ENCODE assay signal across 21 cellular contexts in the genomic region with DNA sequence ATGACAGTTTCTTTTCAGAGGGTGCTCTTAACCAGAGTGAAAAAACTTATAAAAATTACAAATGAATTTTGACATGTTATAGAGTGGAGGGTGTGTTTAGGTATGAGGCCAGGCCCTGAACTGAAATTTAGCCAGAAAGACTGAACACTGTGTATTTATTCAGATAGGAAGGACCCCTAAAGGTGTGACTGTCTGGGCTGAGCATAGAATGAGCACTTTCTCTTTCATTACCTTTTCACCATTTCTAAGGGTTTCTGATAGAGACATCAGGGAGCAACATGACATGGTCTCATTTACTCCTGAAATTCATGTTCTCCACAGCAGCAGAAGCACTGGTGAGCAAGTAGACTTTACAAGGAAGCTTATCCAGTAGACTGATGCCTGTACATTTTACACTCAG.
"Had no signal": no experiment of that assay in that cellular context is flagged by ENCODE, and none has a peak within 500 bp of the region (broad histone marks: within the 10 kb centered on the region; RNA-seq: fewer than 3 reads in every experiment).

No MANE protein-coding gene starts in this region.

- H3K9ac ChIP-seq: parathyroid adenoma had no signal

- H3K27me3 Mint-ChIP-seq: activated T-helper 17 cell treated with anti-CD3 and anti-CD28 coated beads, Interleukin-2, amount 50 U/mL, for 72 hours; brain; naive thymus-derived CD8-positive, alpha-beta T cell; stimulated activated memory B cell treated with anti-CD40 and anti-IgM and Interleukin-4, amounts not matched to agents 10 μg/mL and 1 μg/mL and 100 μg/mL, for 72 hours had no signal

- H3K27ac ChIP-seq: colonic mucosa, lower lobe of right lung, parathyroid adenoma, right lobe of liver, thoracic aorta had no signal

- H3K9me3 ChIP-seq: colonic mucosa, heart right ventricle, lower lobe of right lung, right lobe of liver, thoracic aorta had no signal

- H3K36me3 ChIP-seq: colonic mucosa, heart right ventricle, lower lobe of right lung, right lobe of liver, thoracic aorta had no signal

- H3K27me3 ChIP-seq: colonic mucosa, heart right ventricle, right lobe of liver had no signal

- H3K36me3 Mint-ChIP-seq: activated naive CD4-positive, alpha-beta T cell treated with anti-CD3 and anti-CD28 coated beads, Interleukin-2, amount 50 U/mL, for 72 hours had no signal

- ATAC-seq: activated CD8-positive, alpha-beta T cell treated with anti-CD3 and anti-CD28 coated beads, Interleukin-2, amount 10 ng/mL, durations not matched to agents 7 days and 5 days; activated naive CD4-positive, alpha-beta T cell treated with anti-CD3 and anti-CD28 coated beads, Interleukin-2, amount 50 U/mL, for 72 hours; activated T-helper 17 cell treated with anti-CD3 and anti-CD28 coated beads, Interleukin-2, amount 50 U/mL, for 72 hours; left lobe of liver; naive thymus-derived CD8-positive, alpha-beta T cell; stimulated activated memory B cell treated with anti-CD40 and anti-IgM and Interleukin-4, amounts not matched to agents 10 μg/mL and 1 μg/mL and 100 μg/mL, for 72 hours had no signal

- H3K9me3 Mint-ChIP-seq: activated naive CD4-positive, alpha-beta T cell treated with anti-CD3 and anti-CD28 coated beads, Interleukin-2, amount 50 U/mL, for 72 hours; activated T-helper 17 cell treated with anti-CD3 and anti-CD28 coated beads, Interleukin-2, amount 50 U/mL, for 72 hours; naive thymus-derived CD8-positive, alpha-beta T cell; stimulated activated memory B cell treated with anti-CD40 and anti-IgM and Interleukin-4, amounts not matched to agents 10 μg/mL and 1 μg/mL and 100 μg/mL, for 72 hours had no signal

- H2AFZ ChIP-seq: parathyroid adenoma had no signal

- H3K4me3 Mint-ChIP-seq: activated CD8-positive, alpha-beta T cell treated with anti-CD3 and anti-CD28 coated beads, Interleukin-2, amount 10 ng/mL, durations not matched to agents 7 days and 5 days; activated T-helper 17 cell treated with anti-CD3 and anti-CD28 coated beads, Interleukin-2, amount 50 U/mL, for 72 hours; brain; naive thymus-derived CD8-positive, alpha-beta T cell; stimulated activated memory B cell treated with anti-CD40 and anti-IgM and Interleukin-4, amounts not matched to agents 10 μg/mL and 1 μg/mL and 100 μg/mL, for 72 hours had no signal

- H3K4me3 ChIP-seq: colonic mucosa, heart right ventricle, lower lobe of right lung, right lobe of liver, thoracic aorta had no signal

- DNase-seq: activated CD4-positive, alpha-beta T cell treated with anti-CD3 and anti-CD28 coated beads for 1 hour; activated CD4-positive, alpha-beta T cell treated with anti-CD3 and anti-CD28 coated beads, Interleukin-2, amount 50 U/mL, for 1 hour; activated CD8-positive, alpha-beta T cell treated with anti-CD3 and anti-CD28 coated beads, Interleukin-2, amount 10 ng/mL, durations not matched to agents 7 days and 5 days; activated T-cell treated with anti-CD3 and anti-CD28 coated beads, Interleukin-2, amount 50 U/mL, for 1 hour; aorta; central memory CD4-positive, alpha-beta T cell; colonic mucosa; heart right ventricle; lower lobe of right lung; naive thymus-derived CD8-positive, alpha-beta T cell; right lobe of liver; small intestine; stimulated activated CD4-positive, alpha-beta T cell treated with anti-CD3 and anti-CD28 coated beads, Interleukin-15, amount 100 ng/mL, for 24 hours; T-helper 1 cell had no signal

- H3K27ac Mint-ChIP-seq: activated CD8-positive, alpha-beta T cell treated with anti-CD3 and anti-CD28 coated beads, Interleukin-2, amount 10 ng/mL, durations not matched to agents 7 days and 5 days; activated naive CD4-positive, alpha-beta T cell treated with anti-CD3 and anti-CD28 coated beads, Interleukin-2, amount 50 U/mL, for 72 hours; activated T-helper 17 cell treated with anti-CD3 and anti-CD28 coated beads, Interleukin-2, amount 50 U/mL, for 72 hours; stimulated activated memory B cell treated with anti-CD40 and anti-IgM and Interleukin-4, amounts not matched to agents 10 μg/mL and 1 μg/mL and 100 μg/mL, for 72 hours had no signal
